In genomic region chr9:116359958-116360357, GRCh38 we compare ENCODE assay signal across 27 cellular contexts.
"Had no signal": no experiment of that assay in that cellular context is flagged by ENCODE, and none has a peak within 500 bp of the region (broad histone marks: within the 10 kb centered on the region; RNA-seq: fewer than 3 reads in every experiment).

No MANE protein-coding gene starts in this region.

- H3K27me3 ChIP-seq: brain microvascular endothelial cell had no signal

- ATAC-seq: activated T-cell treated with anti-CD3 and anti-CD28 coated beads, Interleukin-2, amount 50 U/mL, for 72 hours; esophagus mucosa; WTC11 had no signal

- DNase-seq: activated CD4-positive, alpha-beta memory T cell treated with anti-CD3 and anti-CD28 coated beads, Interleukin-2, amount 10 ng/mL, durations not matched to agents 7 days and 5 days; activated CD4-positive, alpha-beta T cell treated with anti-CD3 and anti-CD28 coated beads for 1 hour; activated CD4-positive, alpha-beta T cell treated with anti-CD3 and anti-CD28 coated beads for 4 hours; activated CD4-positive, alpha-beta T cell treated with anti-CD3 and anti-CD28 coated beads, Interleukin-2, amount 10 ng/mL, durations not matched to agents 7 days and 5 days; activated CD4-positive, alpha-beta T cell treated with anti-CD3 and anti-CD28 coated beads, Interleukin-2, amount 50 U/mL, for 4 hours; activated CD8-positive, alpha-beta memory T cell treated with anti-CD3 and anti-CD28 coated beads, Interleukin-2, amount 50 U/mL, for 48 hours; activated gamma-delta T cell; activated naive CD4-positive, alpha-beta T cell; activated naive CD4-positive, alpha-beta T cell treated with anti-CD3 and anti-CD28 coated beads, Interleukin-2, amount 10 ng/mL, durations not matched to agents 7 days and 5 days; activated T-cell treated with anti-CD3 and anti-CD28 coated beads for 4 hours; activated T-cell treated with anti-CD3 and anti-CD28 coated beads, Interleukin-2, amount 50 U/mL, for 24 hours; activated T-cell treated with anti-CD3 and anti-CD28 coated beads, Interleukin-2, amount 50 U/mL, for 72 hours; amniotic stem cell; anterior cingulate cortex; brain microvascular endothelial cell; caudate nucleus; effector memory CD4-positive, alpha-beta T cell; endodermal cell; foreskin fibroblast; head of caudate nucleus; T-helper 2 cell had no signal

- FAIRE-seq: astrocyte, bronchial epithelial cell, colon, frontal cortex had no signal

- H3K27ac ChIP-seq: brain microvascular endothelial cell had no signal
